ENCODE assay signal across 1 cellular context in genomic region chr12:60112063-60112462, GRCh38.
TF ChIP-seq lines count a peak whose summit lies in the region.

No MANE protein-coding gene starts in this region.

TF ChIP-seq in K562, 482 proteins besides CTCF, POLR2A, EP300 and RAD21 (continued from another document):
- TF ChIP-seq CEBPG (CRISPR knock-in tag; IDR thresholded peaks at IDR 0.05) (no peak), CEBPG (tag; conservative IDR thresholded peaks at IDR 0.05 in 1 of 2, IDR thresholded peaks at IDR 0.05 in 1 of 2) (peak in 1 of 2 experiments; percentile 81; a peak in 2 of 4 replicates), ZNF512 (tag; IDR thresholded peaks at IDR 0.05) (no peak)
